ENCODE assay signal across 18 cellular contexts in genomic region chr3:67529915-67530314, GRCh38.
DNase-seq lines count a peak whose midpoint lies in the region; ATAC-seq, FAIRE-seq and TF ChIP-seq lines count a peak whose summit lies in the region.
"Had no signal": no experiment of that assay in that cellular context is flagged by ENCODE, and none has a peak within 500 bp of the region (broad histone marks: within the 10 kb centered on the region; RNA-seq: fewer than 3 reads in every experiment).

No MANE protein-coding gene starts in this region.

- TF ChIP-seq CTCF in A549 (IDR thresholded peaks at IDR 0.05): no peak
- no peak for TF ChIP-seq CTCF in activated CD8-positive, alpha-beta T cell treated with anti-CD3 and anti-CD28 coated beads for 36 hours (IDR thresholded peaks at IDR 0.05)

- H3K4me1 Mint-ChIP-seq in activated CD8-positive, alpha-beta T cell treated with anti-CD3 and anti-CD28 coated beads for 36 hours (ENCODE audit: low read depth): peaks cover 24% of the 10 kb centered on the region

- H3K27ac Mint-ChIP-seq in activated CD8-positive, alpha-beta T cell treated with anti-CD3 and anti-CD28 coated beads for 36 hours: no peak overlapping the region

- intact Hi-C loops in activated CD8-positive, alpha-beta T cell treated with anti-CD3 and anti-CD28 coated beads for 36 hours (cut with micrococcal nuclease): no loop called here

- no peaks in the 10 kb centered on the region for H3K9me3 ChIP-seq in A549
- H3K9me3 ChIP-seq: HAP-1, Peyer's patch, SK-N-SH had no signal

- no peak for FAIRE-seq in A549 (lab: Jason Lieb, UNC)

- H3K27me3 Mint-ChIP-seq in activated CD8-positive, alpha-beta T cell treated with anti-CD3 and anti-CD28 coated beads for 36 hours: no peaks in the 10 kb centered on the region
- H3K27me3 Mint-ChIP-seq: CD8-positive, alpha-beta memory T cell had no signal

- 89% methylated on average over 1 of the region's 1 CpG for WGBS in A549 (ENCODE audit: missing lambda C conversion rate)

- peak overlapping the region; percentile 22; the same call in 1 of the 3 replicates for H3K4me2 ChIP-seq in A549
- H3K4me2 ChIP-seq: SK-N-SH had no signal

- TF ChIP-seq POLR2A in A549 (IDR thresholded peaks at IDR 0.05; ENCODE audit: low read length): no peak

- H3K27ac ChIP-seq in A549: peak overlapping the region in 1 of 2 experiments; percentile 8; a peak in 1 of 6 replicates
- H3K27ac ChIP-seq: 22Rv1, Peyer's patch had no signal

- CTCF ChIA-PET in A549 (lab: Yijun Ruan, JAX): interaction anchor here (1.7 kb wide), 1 partner anchor 17 kb away, joined by 3 read pairs; no protein-coding TSS in a partner anchor
- CTCF ChIA-PET in activated CD8-positive, alpha-beta T cell treated with anti-CD3 and anti-CD28 coated beads for 36 hours (lab: Charles Lee): no interaction called here

- H3K9me3 Mint-ChIP-seq in activated CD8-positive, alpha-beta T cell treated with anti-CD3 and anti-CD28 coated beads for 36 hours: no peaks in the 10 kb centered on the region
- H3K9me3 Mint-ChIP-seq: CD8-positive, alpha-beta memory T cell had no signal

- no peak for TF ChIP-seq RAD21 in A549 (conservative IDR thresholded peaks at IDR 0.05 in 1 of 2, IDR thresholded peaks at IDR 0.05 in 1 of 2)

- H3K4me3 ChIP-seq in A549: no peak overlapping the region
- H3K4me3 ChIP-seq: HAP-1, Peyer's patch had no signal

- ATAC-seq in A549 (no peak), GM19351 (IDR thresholded peaks at IDR 0.05; ENCODE audit: unreplicated experiment) (peak; percentile 47), HG03378 (IDR thresholded peaks at IDR 0.05; ENCODE audit: unreplicated experiment) (no peak)
- no peak for ATAC-seq in activated CD8-positive, alpha-beta T cell treated with anti-CD3 and anti-CD28 coated beads for 36 hours

- DNase-seq in A549 (ENCODE audit: low read depth in 1 of 2, low spot score in 1 of 2) (no peak), amniotic epithelial cell (ENCODE audit: low read depth) (peak; percentile 19), foreskin melanocyte (peak; percentile 22), glomerular visceral epithelial cell (ENCODE audit: extremely low spot score) (no peak), CD1c-positive myeloid dendritic cell (ENCODE audit: extremely low spot score) (no peak)
- no peak for DNase-seq in activated CD8-positive, alpha-beta T cell treated with anti-CD3 and anti-CD28 coated beads for 36 hours
- DNase-seq: CD8-positive, alpha-beta memory T cell; KG1; NCI-H1048; NCI-H1694; NCI-H510A treated with DMSO at 0.1 percent for 48 hours; Peyer's patch; Right ventricle myocardium superior; SK-N-SH had no signal

- peaks cover 46% of the 10 kb centered on the region for H3K36me3 Mint-ChIP-seq in activated CD8-positive, alpha-beta T cell treated with anti-CD3 and anti-CD28 coated beads for 36 hours (ENCODE audit: low read depth)

- POLR2A ChIA-PET in A549 (lab: Yijun Ruan, JAX): no interaction called here
- POLR2A ChIA-PET in activated CD8-positive, alpha-beta T cell treated with anti-CD3 and anti-CD28 coated beads for 36 hours (lab: Charles Lee): no interaction called here

- H3K4me3 Mint-ChIP-seq in activated CD8-positive, alpha-beta T cell treated with anti-CD3 and anti-CD28 coated beads for 36 hours: no peak overlapping the region
- H3K4me3 Mint-ChIP-seq: CD8-positive, alpha-beta memory T cell had no signal

- no peak for TF ChIP-seq EP300 in A549 (IDR thresholded peaks at IDR 0.05)

- H3K4me1 ChIP-seq in A549: peaks cover 27% of the 10 kb centered on the region
- H3K4me1 ChIP-seq: Peyer's patch had no signal

TF ChIP-seq in A549, 52 proteins besides CTCF, POLR2A, EP300 and RAD21:
- TF ChIP-seq RCOR1 (IDR thresholded peaks at IDR 0.05; ENCODE audit: low read depth, low read length) (no peak), KDM1A (IDR thresholded peaks at IDR 0.05; ENCODE audit: low read depth) (no peak), POLR2AphosphoS2 (conservative IDR thresholded peaks at IDR 0.05; ENCODE audit: low read length) (no peak), NPAS2 (CRISPR knock-in tag; IDR thresholded peaks at IDR 0.05; ENCODE audit: borderline replicate concordance) (no peak), HOXB13 (CRISPR knock-in tag; IDR thresholded peaks at IDR 0.05; ENCODE audit: low read depth) (no peak), CEBPB (IDR thresholded peaks at IDR 0.05) (no peak), ZSCAN20 (CRISPR knock-in tag; IDR thresholded peaks at IDR 0.05) (no peak), ATOH8 (CRISPR knock-in tag; IDR thresholded peaks at IDR 0.05; ENCODE audit: low read depth) (no peak), RFX5 (IDR thresholded peaks at IDR 0.05) (no peak), SMC3 (IDR thresholded peaks at IDR 0.05) (no peak), ELK1 (IDR thresholded peaks at IDR 0.05; ENCODE audit: low read depth, low read length) (no peak), CHD4 (IDR thresholded peaks at IDR 0.05; ENCODE audit: borderline replicate concordance) (no peak), NFE2L2 (conservative IDR thresholded peaks at IDR 0.05; ENCODE audit: low read length) (no peak)

Comparison
In these comparisons a context has a peak if more than half of its experiments do, and no peak if none do; other contexts are left out.
1. DNase-seq: peak in amniotic epithelial cell (single experiment) and foreskin melanocyte (single experiment); none in A549 (0 of 2), glomerular visceral epithelial cell (single experiment), CD1c-positive myeloid dendritic cell (single experiment) and activated CD8-positive, alpha-beta T cell treated with anti-CD3 and anti-CD28 coated beads for 36 hours (single experiment).